Comparison of ENCODE assay signal across 26 cellular contexts in genomic region chr2:241522477-241522876, GRCh38.
"Had no signal": no experiment of that assay in that cellular context is flagged by ENCODE, and none has a peak within 500 bp of the region (broad histone marks: within the 10 kb centered on the region; RNA-seq: fewer than 3 reads in every experiment).

No MANE protein-coding gene starts in this region.

- H3K4me2 ChIP-seq: neural progenitor cell had no signal

- ATAC-seq: natural killer cell; sciatic nerve; stimulated activated effector memory CD8-positive, alpha-beta T cell treated with anti-CD3 and anti-CD28 coated beads, Interleukin-12 subunit alpha, Interleukin-12 subunit beta, amount 100 ng/mL, for 72 hours; upper lobe of right lung had no signal

- FAIRE-seq: urothelium cell line had no signal

- H3K9ac ChIP-seq: neural progenitor cell had no signal

- H3K36me3 ChIP-seq: left ventricle myocardium inferior, neural progenitor cell, neutrophil, right atrium auricular region, suprapubic skin, thoracic aorta, tibial artery, upper lobe of right lung had no signal

- H3K27ac ChIP-seq: left ventricle myocardium inferior, neural progenitor cell, neutrophil, right atrium auricular region, skin epidermis, suprapubic skin, thoracic aorta, tibial artery, upper lobe of right lung had no signal

- H2AFZ ChIP-seq: neural progenitor cell had no signal

- H3K27me3 ChIP-seq: neural progenitor cell, upper lobe of right lung had no signal

- H3K9me3 ChIP-seq: neutrophil, right atrium auricular region, suprapubic skin, thoracic aorta, tibial artery, upper lobe of right lung had no signal

- H3K4me3 ChIP-seq: left ventricle myocardium inferior, lung, neural progenitor cell, right atrium auricular region, skin epidermis, suprapubic skin, thoracic aorta, tibial artery, upper lobe of right lung had no signal

- H3K4me1 ChIP-seq: left ventricle myocardium inferior, neural progenitor cell, right atrium auricular region, suprapubic skin, tibial artery, upper lobe of right lung had no signal

- DNase-seq: hypothalamus; islet precursor cell; left ventricle myocardium inferior; mesendoderm; naive B cell; natural killer cell; nephron progenitor cell; occipital lobe; stimulated activated CD4-positive, alpha-beta T cell treated with anti-CD3 and anti-CD28 coated beads, Interleukin-12 subunit alpha, Interleukin-12 subunit beta, amount 100 ng/mL, for 4 hours; stimulated activated CD4-positive, alpha-beta T cell treated with anti-CD3 and anti-CD28 coated beads, Interleukin-15, amount 100 ng/mL, for 24 hours; stimulated activated CD4-positive, alpha-beta T cell treated with anti-CD3 and anti-CD28 coated beads, Interleukin-2, amount 100 ng/mL, for 24 hours; stimulated activated CD4-positive, alpha-beta T cell treated with anti-CD3 and anti-CD28 coated beads, Interleukin-4, amount 100 ng/mL, for 24 hours; stimulated activated naive CD4-positive, alpha-beta T cell; tibial artery; trophoblast cell; upper lobe of right lung had no signal
